20 cellular contexts compared by ENCODE assay signal in the genomic region with DNA sequence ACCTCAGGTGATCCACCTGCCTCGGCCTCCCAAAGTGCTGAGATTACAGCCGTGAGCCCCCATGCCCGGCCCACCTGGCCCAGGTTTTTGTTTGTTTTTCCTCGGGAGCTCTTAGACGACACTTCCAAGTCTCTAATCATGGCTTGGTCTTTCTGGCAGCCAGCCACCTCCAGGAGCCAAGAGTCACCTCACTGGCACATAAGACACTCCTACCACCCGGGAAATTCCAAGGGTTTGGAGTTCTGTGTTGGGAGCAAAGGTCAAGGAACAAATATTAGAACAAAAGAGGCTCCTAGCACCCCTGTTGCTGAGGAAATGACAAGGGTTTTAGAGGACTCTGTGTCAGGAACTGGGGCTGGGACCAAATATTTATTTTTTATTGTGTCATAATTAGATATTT. TPM values are rescaled to one million over a fixed set of nuclear protein-coding genes. Genes with fewer than 3 reads are reported as not detected.
DNase-seq lines count a peak whose midpoint lies in the region; ATAC-seq, FAIRE-seq and TF ChIP-seq lines count a peak whose summit lies in the region.
"Had no signal": no experiment of that assay in that cellular context is flagged by ENCODE, and none has a peak within 500 bp of the region (broad histone marks: within the 10 kb centered on the region; RNA-seq: fewer than 3 reads in every experiment).

No MANE protein-coding gene starts in this region.

- peaks cover 8% of the 10 kb centered on the region for H3K79me2 ChIP-seq in HepG2 (ENCODE audit: insufficient read depth, low read length)

- FAIRE-seq in HepG2 (lab: Jason Lieb, UNC) (no peak), small intestine (lab: Jason Lieb, UNC) (no peak)
- FAIRE-seq: D721Med, H1 had no signal

- H3K27ac ChIP-seq in VCaP, result peak overlapping the region; percentile 26
- peak overlapping the region; percentile 67 for H3K27ac ChIP-seq in HepG2 (ENCODE audit: extremely low read length, insufficient read depth, low read length)
- peak overlapping the region; percentile 84 to 92 for H3K27ac ChIP-seq in small intestine (ENCODE audit: low read depth in 1 of 2, low read length in 1 of 2)
- H3K27ac ChIP-seq: ovary had no signal

- POLR2A ChIA-PET in HepG2 (lab: Yijun Ruan, JAX), result interaction anchor here (1.0 to 1.8 kb wide), 4 partner anchors 10 to 40 kb away, joined by 3 to 15 read pairs (median 3); no protein-coding TSS in a partner anchor

- no peak for TF ChIP-seq RAD21 in HepG2 (CRISPR knock-in tag; IDR thresholded peaks at IDR 0.05)

- no peak for TF ChIP-seq POLR2A in HepG2 (IDR thresholded peaks at IDR 0.05; ENCODE audit: insufficient read depth in 1 of 2, low read depth in 2 of 2, low read length in 2 of 2)

- no peak for ATAC-seq in HepG2
- ATAC-seq: activated CD8-positive, alpha-beta T cell treated with anti-CD3 and anti-CD28 coated beads, Interleukin-2, amount 10 ng/mL, durations not matched to agents 7 days and 5 days; activated T-cell treated with anti-CD3 and anti-CD28 coated beads, Interleukin-2, amount 50 U/mL, for 72 hours had no signal

- H2AFZ ChIP-seq in HepG2 (ENCODE audit: low read length), result no peak overlapping the region

- 27% methylated on average over 6 of the region's 6 CpGs for WGBS in HepG2 (ENCODE audit: low lambda C conversion rate)
- 16 to 60% (median 44%) methylated on average over 6 of the region's 6 CpGs for WGBS in small intestine, 3 donors

- peak; percentile 31 for DNase-seq in HK-2 (ENCODE audit: unreplicated experiment)
- DNase-seq in HepG2 (ENCODE audit: low spot score), result peak; percentile 27
- DNase-seq in small intestine, result peak; percentile 99
- DNase-seq in GDM1 (lab: John Stamatoyannopoulos, UW), result no peak
- no peak for DNase-seq in NCI-H526 treated with DMSO at 0.1 percent for 48 hours (lab: John Stamatoyannopoulos, UW)
- DNase-seq in activated naive CD4-positive, alpha-beta T cell (lab: John Stamatoyannopoulos, UW), result no peak
- DNase-seq in islet precursor cell, result no peak
- DNase-seq: activated CD4-positive, CD25-positive, alpha-beta regulatory T cell; activated CD8-positive, alpha-beta T cell treated with anti-CD3 and anti-CD28 coated beads, Interleukin-2, amount 10 ng/mL, durations not matched to agents 7 days and 5 days; activated naive CD8-positive, alpha-beta T cell treated with anti-CD3 and anti-CD28 coated beads for 36 hours; activated T-cell treated with anti-CD3 and anti-CD28 coated beads, Interleukin-2, amount 50 U/mL, for 72 hours; GF-D8; head of caudate nucleus; immature natural killer cell; Kasumi-1; ovary; stimulated activated CD4-positive, alpha-beta T cell treated with anti-CD3 and anti-CD28 coated beads, Interleukin-4, amount 100 ng/mL, for 24 hours had no signal

- intact Hi-C loops in HepG2 (cut with micrococcal nuclease; ENCODE audit: unreplicated experiment), result no loop called here

- CTCF ChIA-PET in HepG2 (lab: Yijun Ruan, JAX; ENCODE audit: low intra/inter-chr PET ratio, low total read pairs), result no interaction called here

- H3K36me3 ChIP-seq in HepG2 (replicated peaks in 1 of 2; ENCODE audit: control insufficient read depth in 1 of 2, insufficient read depth in 2 of 2, low read length in 2 of 2) (peaks cover 30 to 54% of the 10 kb centered on the region in 2 experiments; a peak in 4 of 5 replicates), small intestine (ENCODE audit: control insufficient read depth in 2 of 2, insufficient read depth in 2 of 2, low read length in 2 of 2) (peaks cover 5 to 19% of the 10 kb centered on the region in 2 donors)
- H3K36me3 ChIP-seq: ovary had no signal

- in situ Hi-C loops in HepG2 (cut with HindIII; ENCODE audit: extremely low pct_ligation_motif_present, low pct_unique_long_range_greater_than_20kb), result no loop called here

- H3K9ac ChIP-seq in HepG2 (ENCODE audit: insufficient read depth, low read depth, low read length), result no peak overlapping the region

- no peaks in the 10 kb centered on the region for H3K9me3 ChIP-seq in HepG2 (ENCODE audit: low read length)
- no peaks in the 10 kb centered on the region for H3K9me3 ChIP-seq in small intestine (ENCODE audit: control insufficient read depth, low read depth)
- H3K9me3 ChIP-seq: ovary had no signal

- H3K4me1 ChIP-seq in HepG2 (ENCODE audit: insufficient read depth, low read length) (peaks cover 60% of the 10 kb centered on the region), small intestine (ENCODE audit: control insufficient read depth in 2 of 2, insufficient read depth in 1 of 2, low read depth in 1 of 2, low read length in 1 of 2) (peaks cover 0 to 5% of the 10 kb centered on the region in 2 donors)

- TF ChIP-seq EP300 in HepG2 (IDR thresholded peaks at IDR 0.05; ENCODE audit: low read depth in 2 of 2, low read length in 2 of 2) (0 out of 4 replicates have a peak, but pooled peaks of 1 of the 2 experiments have one; percentile 18), HepG2 (CRISPR knock-in tag; IDR thresholded peaks at IDR 0.05; ENCODE audit: borderline replicate concordance) (no peak)

- peak overlapping the region; percentile 18; the same call in 1 of the 2 replicates for H3K4me2 ChIP-seq in HepG2 (ENCODE audit: low read depth, low read length)

- H3K4me3 ChIP-seq in HepG2 (replicated peaks in 1 of 3; ENCODE audit: insufficient read depth in 1 of 3, low read depth in 2 of 3, low read length in 3 of 3) (no peak overlapping the region), small intestine (ENCODE audit: low read depth in 1 of 2, low read length in 2 of 2) (no peak overlapping the region)
- H3K4me3 ChIP-seq: ovary had no signal

- BruUV-seq in HepG2 (replicated peaks; lab: Mats Ljungman, UMichigan), result no TSS peak

- TF ChIP-seq CTCF in VCaP (conservative IDR thresholded peaks at IDR 0.05) (no peak), HepG2 (CRISPR knock-in tag; IDR thresholded peaks at IDR 0.05) (no peak)

- no peaks in the 10 kb centered on the region for H3K27me3 ChIP-seq in HepG2 (ENCODE audit: control insufficient read depth in 1 of 2, insufficient read depth in 2 of 2, low read length in 2 of 2)
- H3K27me3 ChIP-seq in small intestine (ENCODE audit: control insufficient read depth in 2 of 2, insufficient read depth in 2 of 2, low read length in 2 of 2), result no peaks in the 10 kb centered on the region
- H3K27me3 ChIP-seq: ovary had no signal

- H4K20me1 ChIP-seq in HepG2 (ENCODE audit: insufficient read depth, low read length), result no peaks in the 10 kb centered on the region

RNA-seq across cellular contexts. Expression of a gene that starts 29.4 kb away (rescaled TPM):
- 11.9 and 14.8 TPM in 2 replicates for total RNA-seq in HepG2 (2016; rRNA removed; fragmentation: Illumina TruSeq; extraction: Trizol)
- 6.7 and 12.0 TPM in 2 replicates for total RNA-seq in HepG2 (2016; cell fraction: cytosol; rRNA removed; fragmentation: Illumina TruSeq; extraction: Trizol; ENCODE audit: low read depth)
- 13.0 and 13.6 TPM in 2 replicates for total RNA-seq in HepG2 (2016; cell fraction: insoluble cytoplasmic fraction; rRNA removed; fragmentation: Illumina TruSeq; extraction: Trizol)
- total RNA-seq in HepG2 (2016; cell fraction: membrane; rRNA removed; fragmentation: Illumina TruSeq; extraction: Trizol), result 14.0 and 16.7 TPM in 2 replicates
- 17.0 and 22.2 TPM in 2 replicates for total RNA-seq in HepG2 (2016; cell fraction: nucleus; rRNA removed; fragmentation: Illumina TruSeq; extraction: Trizol)
- polyA plus RNA-seq in HepG2 (2011; rRNA removed) (11.6 and 12.6 TPM in 2 replicates), small intestine (10 to 100 TPM; 21.1 to 25.6 (median 25.5) TPM)
- polyA plus RNA-seq in HepG2 (2011; cell fraction: cytosol; rRNA removed), result 4.9 and 6.2 TPM in 2 replicates
- polyA plus RNA-seq in HepG2 (2011; cell fraction: nucleus; rRNA removed), result 87.1 and 98.5 TPM in 2 replicates
- 31.8 and 31.9 TPM in 2 replicates for polyA plus RNA-seq in HepG2 (2012)
- polyA plus RNA-seq in HepG2 (2016; cell fraction: cytosol; fragmentation: Illumina TruSeq; extraction: Trizol; ENCODE audit: low read depth), result 3.9 and 4.3 TPM in 2 replicates
- 22.5 and 31.3 TPM in 2 replicates for polyA plus RNA-seq in HepG2 (2016; cell fraction: insoluble cytoplasmic fraction; fragmentation: Illumina TruSeq; extraction: Trizol; ENCODE audit: low read depth)
- polyA plus RNA-seq in HepG2 (2016; cell fraction: membrane; fragmentation: Illumina TruSeq; extraction: Trizol; ENCODE audit: low read depth), result 11.4 and 11.5 TPM in 2 replicates
- 54.4 and 55.4 TPM in 2 replicates for polyA plus RNA-seq in HepG2 (2016; cell fraction: nucleus; fragmentation: Illumina TruSeq; extraction: Trizol; ENCODE audit: insufficient read depth, low read depth)
- 12.5 and 23.7 TPM in 2 replicates for polyA minus RNA-seq in HepG2 (2011; rRNA and poly(A)+ RNA removed; ENCODE audit: low replicate concordance)
- polyA minus RNA-seq in HepG2 (2011; cell fraction: cytosol; rRNA and poly(A)+ RNA removed), result 16.2 and 19.1 TPM in 2 replicates
- 26.4 and 28.5 TPM in 2 replicates for polyA minus RNA-seq in HepG2 (2011; cell fraction: nucleus; rRNA and poly(A)+ RNA removed)

RNA-seq across cellular contexts. Expression of a gene that starts 39.3 kb away (rescaled TPM):
- 3.3 and 6.8 TPM in 2 replicates for total RNA-seq in HepG2 (2016; rRNA removed; fragmentation: Illumina TruSeq; extraction: Trizol)
- 4.8 and 5.6 TPM in 2 replicates for total RNA-seq in HepG2 (2016; cell fraction: cytosol; rRNA removed; fragmentation: Illumina TruSeq; extraction: Trizol; ENCODE audit: low read depth)
- 3.5 and 7.2 TPM in 2 replicates for total RNA-seq in HepG2 (2016; cell fraction: insoluble cytoplasmic fraction; rRNA removed; fragmentation: Illumina TruSeq; extraction: Trizol)
- total RNA-seq in HepG2 (2016; cell fraction: membrane; rRNA removed; fragmentation: Illumina TruSeq; extraction: Trizol), result 8.2 and 9.8 TPM in 2 replicates
- 5.1 and 5.7 TPM in 2 replicates for total RNA-seq in HepG2 (2016; cell fraction: nucleus; rRNA removed; fragmentation: Illumina TruSeq; extraction: Trizol)
- polyA plus RNA-seq in HepG2 (2011; rRNA removed) (12.3 and 16.6 TPM in 2 replicates), small intestine (10 to 100 TPM; 21.7 to 27.8 (median 25.3) TPM)
- 4.3 and 9.4 TPM in 2 replicates for polyA plus RNA-seq in HepG2 (2011; cell fraction: cytosol; rRNA removed)
- polyA plus RNA-seq in HepG2 (2011; cell fraction: nucleus; rRNA removed), result 78.3 and 112 TPM in 2 replicates
- polyA plus RNA-seq in HepG2 (2012), result 16.2 and 21.4 TPM in 2 replicates
- 15.8 and 19.4 TPM in 2 replicates for polyA plus RNA-seq in HepG2 (2016; cell fraction: cytosol; fragmentation: Illumina TruSeq; extraction: Trizol; ENCODE audit: low read depth)
- 11.4 and 12.9 TPM in 2 replicates for polyA plus RNA-seq in HepG2 (2016; cell fraction: insoluble cytoplasmic fraction; fragmentation: Illumina TruSeq; extraction: Trizol; ENCODE audit: low read depth)
- 21.1 and 23.4 TPM in 2 replicates for polyA plus RNA-seq in HepG2 (2016; cell fraction: membrane; fragmentation: Illumina TruSeq; extraction: Trizol; ENCODE audit: low read depth)
- polyA plus RNA-seq in HepG2 (2016; cell fraction: nucleus; fragmentation: Illumina TruSeq; extraction: Trizol; ENCODE audit: insufficient read depth, low read depth), result 30.5 and 32.7 TPM in 2 replicates
- 9.9 and 17.0 TPM in 2 replicates for polyA minus RNA-seq in HepG2 (2011; rRNA and poly(A)+ RNA removed; ENCODE audit: low replicate concordance)
- polyA minus RNA-seq in HepG2 (2011; cell fraction: cytosol; rRNA and poly(A)+ RNA removed), result 8.7 and 11.7 TPM in 2 replicates
- polyA minus RNA-seq in HepG2 (2011; cell fraction: nucleus; rRNA and poly(A)+ RNA removed), result 23.5 and 25.2 TPM in 2 replicates

RNA-seq across cellular contexts. Expression of a gene that starts 39.4 kb away (rescaled TPM):
- total RNA-seq in HepG2 (2016; rRNA removed; fragmentation: Illumina TruSeq; extraction: Trizol), result 40.5 and 41.0 TPM in 2 replicates
- 10.3 and 11.1 TPM in 2 replicates for total RNA-seq in HepG2 (2016; cell fraction: cytosol; rRNA removed; fragmentation: Illumina TruSeq; extraction: Trizol; ENCODE audit: low read depth)
- 42.6 and 42.7 TPM in 2 replicates for total RNA-seq in HepG2 (2016; cell fraction: insoluble cytoplasmic fraction; rRNA removed; fragmentation: Illumina TruSeq; extraction: Trizol)
- total RNA-seq in HepG2 (2016; cell fraction: membrane; rRNA removed; fragmentation: Illumina TruSeq; extraction: Trizol), result 18.6 and 20.4 TPM in 2 replicates
- total RNA-seq in HepG2 (2016; cell fraction: nucleus; rRNA removed; fragmentation: Illumina TruSeq; extraction: Trizol), result 16.9 and 17.3 TPM in 2 replicates
- polyA plus RNA-seq in HepG2 (2011; rRNA removed), result 28.0 and 28.9 TPM in 2 replicates
- polyA plus RNA-seq in HepG2 (2011; cell fraction: cytosol; rRNA removed), result 27.9 and 47.5 TPM in 2 replicates
- polyA plus RNA-seq in HepG2 (2011; cell fraction: nucleus; rRNA removed), result 33.3 and 34.9 TPM in 2 replicates
- polyA plus RNA-seq in HepG2 (2012), result 17.6 and 17.9 TPM in 2 replicates
- polyA plus RNA-seq in HepG2 (2016; cell fraction: cytosol; fragmentation: Illumina TruSeq; extraction: Trizol; ENCODE audit: low read depth), result 13.1 and 13.9 TPM in 2 replicates
- 49.7 and 50.3 TPM in 2 replicates for polyA plus RNA-seq in HepG2 (2016; cell fraction: insoluble cytoplasmic fraction; fragmentation: Illumina TruSeq; extraction: Trizol; ENCODE audit: low read depth)
- polyA plus RNA-seq in HepG2 (2016; cell fraction: membrane; fragmentation: Illumina TruSeq; extraction: Trizol; ENCODE audit: low read depth), result 15.2 and 17.7 TPM in 2 replicates
- 32.3 and 35.4 TPM in 2 replicates for polyA plus RNA-seq in HepG2 (2016; cell fraction: nucleus; fragmentation: Illumina TruSeq; extraction: Trizol; ENCODE audit: insufficient read depth, low read depth)
- 14.3 and 41.1 TPM in 2 replicates for polyA minus RNA-seq in HepG2 (2011; rRNA and poly(A)+ RNA removed; ENCODE audit: low replicate concordance)
- polyA minus RNA-seq in HepG2 (2011; cell fraction: cytosol; rRNA and poly(A)+ RNA removed), result 8.9 and 10.9 TPM in 2 replicates
- polyA minus RNA-seq in HepG2 (2011; cell fraction: nucleus; rRNA and poly(A)+ RNA removed), result 10.6 and 11.6 TPM in 2 replicates
- 10 to 100 TPM; 44.5 to 73.1 (median 61.6) TPM for polyA plus RNA-seq in small intestine

Comparison
In these comparisons a context has a peak if more than half of its experiments do, and no peak if none do; other contexts are left out.
1. DNase-seq: peak in HK-2 (single experiment), HepG2 (single experiment) and small intestine (single experiment); none in GDM1 (single experiment), NCI-H526 treated with DMSO at 0.1 percent for 48 hours (single experiment), activated naive CD4-positive, alpha-beta T cell (0 of 4) and islet precursor cell (single experiment).
2. H3K27ac ChIP-seq: peak in every context shown above with its lines; median percentile 88 in small intestine; 67 in HepG2; 26 in VCaP.